ENCODE assay signal across 9 cellular contexts in genomic region chr2:8525582-8526402, GRCh38.
DNase-seq lines count a peak whose midpoint lies in the region; ATAC-seq and TF ChIP-seq lines count a peak whose summit lies in the region.
"Had no signal": no experiment of that assay in that cellular context is flagged by ENCODE, and none has a peak within 500 bp of the region (broad histone marks: within the 10 kb centered on the region; RNA-seq: fewer than 3 reads in every experiment).

No MANE protein-coding gene starts in this region.

- 0 out of 2 replicates have a peak overlapping the region, but pooled peaks have one; percentile 2 for H2AFZ ChIP-seq in PC-3 (ENCODE audit: low read length)

- no peaks in the 10 kb centered on the region for H4K20me1 ChIP-seq in PC-3 (ENCODE audit: low read length)

- peak; percentile 45; the same call in 1 of the 2 replicates for TF ChIP-seq CTCF in PC-3 (conservative IDR thresholded peaks at IDR 0.05; ENCODE audit: low read depth, low read length)
- peak; percentile 53 for TF ChIP-seq CTCF in epithelial cell of proximal tubule (conservative IDR thresholded peaks at IDR 0.05; ENCODE audit: low read depth, low read length)

- H3F3A ChIP-seq in PC-3 (ENCODE audit: low read length, unreplicated experiment): no peaks in the 10 kb centered on the region

- no peak overlapping the region for H3K27ac Mint-ChIP-seq in activated T-cell treated with anti-CD3 and anti-CD28 coated beads, Interleukin-2, amount 50 U/mL, for 24 hours

- no TSS peak for BruUV-seq in PC-3 (replicated peaks; lab: Mats Ljungman, UMichigan)

- no peaks in the 10 kb centered on the region for H3K9me3 ChIP-seq in PC-3 (ENCODE audit: low read length)

- no peaks in the 10 kb centered on the region for H3K9me2 ChIP-seq in PC-3 (replicated peaks; ENCODE audit: low read length)

- intact Hi-C loops in PC-3 (cut with micrococcal nuclease): no loop called here

- POLR2A ChIA-PET in PC-3 (lab: Charles Lee; ENCODE audit: unreplicated experiment): no interaction called here

- CTCF ChIA-PET in PC-3 (lab: Charles Lee): interaction anchor here (0.5 to 0.8 kb wide), 4 partner anchors 11 to 296 kb away, joined by 3 to 9 read pairs (median 6); no protein-coding TSS in a partner anchor

- H3K9ac ChIP-seq in PC-3 (ENCODE audit: low read length): no peak overlapping the region

- no peak overlapping the region for H3K27ac ChIP-seq in PC-3 (ENCODE audit: low read length)

- ATAC-seq in GM21529 (IDR thresholded peaks at IDR 0.05; ENCODE audit: unreplicated experiment) (peak; percentile 70), PC-3 (peak; percentile 43)
- no peak for ATAC-seq in stimulated activated naive CD8-positive, alpha-beta T cell treated with anti-CD3 and anti-CD28 coated beads, Interleukin-15, Interleukin-2, amounts not matched to agents 100 U/mL and 50 U/mL, for 24 hours

- peak overlapping the region; percentile 6; the same call in 1 of the 2 replicates for H3K4me2 ChIP-seq in PC-3 (ENCODE audit: low read length)

- peaks cover 9% of the 10 kb centered on the region; the same call in 1 of the 2 replicates for H3K4me1 ChIP-seq in PC-3 (ENCODE audit: insufficient read depth, low read length)

- no peaks in the 10 kb centered on the region for H3K27me3 ChIP-seq in PC-3 (ENCODE audit: low read length)

- no peaks in the 10 kb centered on the region for H3K36me3 ChIP-seq in PC-3 (ENCODE audit: low read depth, low read length)

- H3K4me1 Mint-ChIP-seq in activated T-cell treated with anti-CD3 and anti-CD28 coated beads, Interleukin-2, amount 50 U/mL, for 24 hours (ENCODE audit: low read depth): peaks cover 33% of the 10 kb centered on the region

- peaks cover 1% of the 10 kb centered on the region for H3K9me3 Mint-ChIP-seq in activated T-cell treated with anti-CD3 and anti-CD28 coated beads, Interleukin-2, amount 50 U/mL, for 24 hours
- H3K9me3 Mint-ChIP-seq: neural crest cell had no signal

- no peaks in the 10 kb centered on the region for H3K36me3 Mint-ChIP-seq in activated T-cell treated with anti-CD3 and anti-CD28 coated beads, Interleukin-2, amount 50 U/mL, for 24 hours (ENCODE audit: low read depth)

- no peaks in the 10 kb centered on the region for H3K79me2 ChIP-seq in PC-3 (ENCODE audit: low read length)

- no peak overlapping the region for H3K4me3 ChIP-seq in PC-3 (ENCODE audit: low read length)
- H3K4me3 ChIP-seq in epithelial cell of proximal tubule (ENCODE audit: low read depth, low read length): no peak overlapping the region

- no peaks in the 10 kb centered on the region for H3K27me3 Mint-ChIP-seq in activated T-cell treated with anti-CD3 and anti-CD28 coated beads, Interleukin-2, amount 50 U/mL, for 24 hours

- H3K4me3 Mint-ChIP-seq in activated T-cell treated with anti-CD3 and anti-CD28 coated beads, Interleukin-2, amount 50 U/mL, for 24 hours: no peak overlapping the region
- H3K4me3 Mint-ChIP-seq: neural crest cell had no signal

- peak; percentile 88 for DNase-seq in GF-D8 (lab: John Stamatoyannopoulos, UW)
- peak; percentile 83 for DNase-seq in HuH-7 (ENCODE audit: low spot score)
- peak; percentile 71 for DNase-seq in PC-3
- no peak for DNase-seq in epithelial cell of proximal tubule (ENCODE audit: low read depth)
- peak; percentile 52 for DNase-seq in myocyte (ENCODE audit: low read depth)
- no peak for DNase-seq in activated T-cell treated with anti-CD3 and anti-CD28 coated beads, Interleukin-2, amount 50 U/mL, for 24 hours
- no peak for DNase-seq in stimulated activated naive CD8-positive, alpha-beta T cell treated with anti-CD3 and anti-CD28 coated beads, Interleukin-15, Interleukin-2, amounts not matched to agents 100 U/mL and 50 U/mL, for 24 hours

Comparison
In these comparisons a context has a peak if more than half of its experiments do, and no peak if none do; other contexts are left out.
1. DNase-seq: peak in GF-D8 (single experiment), HuH-7 (single experiment), PC-3 (single experiment) and myocyte (single experiment); none in epithelial cell of proximal tubule (single experiment), activated T-cell treated with anti-CD3 and anti-CD28 coated beads, Interleukin-2, amount 50 U/mL, for 24 hours (single experiment) and stimulated activated naive CD8-positive, alpha-beta T cell treated with anti-CD3 and anti-CD28 coated beads, Interleukin-15, Interleukin-2, amounts not matched to agents 100 U/mL and 50 U/mL, for 24 hours (single experiment).